ENCODE assay signal across 1 cellular context in the genomic region with DNA sequence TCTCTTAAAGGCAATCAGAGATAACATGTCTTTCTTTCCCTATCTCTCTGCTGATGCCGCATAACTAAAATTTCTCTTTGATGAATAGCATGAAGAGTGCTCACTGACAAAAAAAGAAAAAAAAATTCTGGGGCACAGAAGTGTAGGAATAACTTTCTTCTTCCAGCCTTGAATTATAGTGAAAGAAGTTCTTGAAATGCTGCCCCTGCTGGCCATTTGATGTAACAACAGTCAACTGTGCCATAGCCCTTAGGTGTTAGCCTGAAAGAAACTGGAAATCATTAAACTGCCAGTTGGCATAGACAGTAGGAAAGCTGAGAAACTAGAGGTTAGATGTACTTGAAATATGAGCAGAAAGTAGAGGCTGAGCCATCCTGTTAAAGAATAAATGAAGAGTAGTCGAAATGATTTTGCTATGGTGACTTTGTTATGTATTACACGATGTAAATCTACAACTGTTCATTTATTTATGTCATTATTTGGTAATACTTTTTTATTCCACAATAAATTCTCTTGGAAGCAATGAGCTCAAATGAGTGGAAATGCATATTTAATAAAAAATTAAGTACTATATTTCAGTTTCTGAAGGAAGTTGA.
TF ChIP-seq lines count a peak whose summit lies in the region.

No MANE protein-coding gene starts in this region.

TF ChIP-seq in K562, 482 proteins besides CTCF, POLR2A, EP300 and RAD21:
- TF ChIP-seq SLC30A9 (CRISPR knock-in tag; IDR thresholded peaks at IDR 0.05) (no peak), FOXP1 (CRISPR knock-in tag; IDR thresholded peaks at IDR 0.05) (no peak), ZNF232 (CRISPR knock-in tag; IDR thresholded peaks at IDR 0.05) (no peak), ZNF217 (CRISPR knock-in tag; IDR thresholded peaks at IDR 0.05) (no peak), ZC3H8 (IDR thresholded peaks at IDR 0.05) (no peak), FOXK1 (CRISPR knock-in tag; IDR thresholded peaks at IDR 0.05; ENCODE audit: borderline replicate concordance) (no peak), MTA3 (IDR thresholded peaks at IDR 0.05; ENCODE audit: borderline replicate concordance) (no peak), MBD2 (IDR thresholded peaks at IDR 0.05; ENCODE audit: borderline replicate concordance, low read depth) (no peak), KLF6 (CRISPR knock-in tag; IDR thresholded peaks at IDR 0.05; ENCODE audit: borderline replicate concordance) (no peak), SREBF2 (CRISPR knock-in tag; IDR thresholded peaks at IDR 0.05) (no peak), ZNF140 (CRISPR knock-in tag; IDR thresholded peaks at IDR 0.05) (no peak), XRCC5 (IDR thresholded peaks at IDR 0.05; ENCODE audit: low read depth, low read length) (no peak), ATF7 (IDR thresholded peaks at IDR 0.05) (no peak), ZFP1 (CRISPR knock-in tag; IDR thresholded peaks at IDR 0.05) (no peak), KHSRP (IDR thresholded peaks at IDR 0.05) (no peak)
- TF ChIP-seq, protein P1, sequence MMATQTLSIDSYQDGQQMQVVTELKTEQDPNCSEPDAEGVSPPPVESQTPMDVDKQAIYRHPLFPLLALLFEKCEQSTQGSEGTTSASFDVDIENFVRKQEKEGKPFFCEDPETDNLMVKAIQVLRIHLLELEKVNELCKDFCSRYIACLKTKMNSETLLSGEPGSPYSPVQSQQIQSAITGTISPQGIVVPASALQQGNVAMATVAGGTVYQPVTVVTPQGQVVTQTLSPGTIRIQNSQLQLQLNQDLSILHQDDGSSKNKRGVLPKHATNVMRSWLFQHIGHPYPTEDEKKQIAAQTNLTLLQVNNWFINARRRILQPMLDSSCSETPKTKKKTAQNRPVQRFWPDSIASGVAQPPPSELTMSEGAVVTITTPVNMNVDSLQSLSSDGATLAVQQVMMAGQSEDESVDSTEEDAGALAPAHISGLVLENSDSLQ (IDR thresholded peaks at IDR 0.05): no peak
- TF ChIP-seq, protein P2, sequence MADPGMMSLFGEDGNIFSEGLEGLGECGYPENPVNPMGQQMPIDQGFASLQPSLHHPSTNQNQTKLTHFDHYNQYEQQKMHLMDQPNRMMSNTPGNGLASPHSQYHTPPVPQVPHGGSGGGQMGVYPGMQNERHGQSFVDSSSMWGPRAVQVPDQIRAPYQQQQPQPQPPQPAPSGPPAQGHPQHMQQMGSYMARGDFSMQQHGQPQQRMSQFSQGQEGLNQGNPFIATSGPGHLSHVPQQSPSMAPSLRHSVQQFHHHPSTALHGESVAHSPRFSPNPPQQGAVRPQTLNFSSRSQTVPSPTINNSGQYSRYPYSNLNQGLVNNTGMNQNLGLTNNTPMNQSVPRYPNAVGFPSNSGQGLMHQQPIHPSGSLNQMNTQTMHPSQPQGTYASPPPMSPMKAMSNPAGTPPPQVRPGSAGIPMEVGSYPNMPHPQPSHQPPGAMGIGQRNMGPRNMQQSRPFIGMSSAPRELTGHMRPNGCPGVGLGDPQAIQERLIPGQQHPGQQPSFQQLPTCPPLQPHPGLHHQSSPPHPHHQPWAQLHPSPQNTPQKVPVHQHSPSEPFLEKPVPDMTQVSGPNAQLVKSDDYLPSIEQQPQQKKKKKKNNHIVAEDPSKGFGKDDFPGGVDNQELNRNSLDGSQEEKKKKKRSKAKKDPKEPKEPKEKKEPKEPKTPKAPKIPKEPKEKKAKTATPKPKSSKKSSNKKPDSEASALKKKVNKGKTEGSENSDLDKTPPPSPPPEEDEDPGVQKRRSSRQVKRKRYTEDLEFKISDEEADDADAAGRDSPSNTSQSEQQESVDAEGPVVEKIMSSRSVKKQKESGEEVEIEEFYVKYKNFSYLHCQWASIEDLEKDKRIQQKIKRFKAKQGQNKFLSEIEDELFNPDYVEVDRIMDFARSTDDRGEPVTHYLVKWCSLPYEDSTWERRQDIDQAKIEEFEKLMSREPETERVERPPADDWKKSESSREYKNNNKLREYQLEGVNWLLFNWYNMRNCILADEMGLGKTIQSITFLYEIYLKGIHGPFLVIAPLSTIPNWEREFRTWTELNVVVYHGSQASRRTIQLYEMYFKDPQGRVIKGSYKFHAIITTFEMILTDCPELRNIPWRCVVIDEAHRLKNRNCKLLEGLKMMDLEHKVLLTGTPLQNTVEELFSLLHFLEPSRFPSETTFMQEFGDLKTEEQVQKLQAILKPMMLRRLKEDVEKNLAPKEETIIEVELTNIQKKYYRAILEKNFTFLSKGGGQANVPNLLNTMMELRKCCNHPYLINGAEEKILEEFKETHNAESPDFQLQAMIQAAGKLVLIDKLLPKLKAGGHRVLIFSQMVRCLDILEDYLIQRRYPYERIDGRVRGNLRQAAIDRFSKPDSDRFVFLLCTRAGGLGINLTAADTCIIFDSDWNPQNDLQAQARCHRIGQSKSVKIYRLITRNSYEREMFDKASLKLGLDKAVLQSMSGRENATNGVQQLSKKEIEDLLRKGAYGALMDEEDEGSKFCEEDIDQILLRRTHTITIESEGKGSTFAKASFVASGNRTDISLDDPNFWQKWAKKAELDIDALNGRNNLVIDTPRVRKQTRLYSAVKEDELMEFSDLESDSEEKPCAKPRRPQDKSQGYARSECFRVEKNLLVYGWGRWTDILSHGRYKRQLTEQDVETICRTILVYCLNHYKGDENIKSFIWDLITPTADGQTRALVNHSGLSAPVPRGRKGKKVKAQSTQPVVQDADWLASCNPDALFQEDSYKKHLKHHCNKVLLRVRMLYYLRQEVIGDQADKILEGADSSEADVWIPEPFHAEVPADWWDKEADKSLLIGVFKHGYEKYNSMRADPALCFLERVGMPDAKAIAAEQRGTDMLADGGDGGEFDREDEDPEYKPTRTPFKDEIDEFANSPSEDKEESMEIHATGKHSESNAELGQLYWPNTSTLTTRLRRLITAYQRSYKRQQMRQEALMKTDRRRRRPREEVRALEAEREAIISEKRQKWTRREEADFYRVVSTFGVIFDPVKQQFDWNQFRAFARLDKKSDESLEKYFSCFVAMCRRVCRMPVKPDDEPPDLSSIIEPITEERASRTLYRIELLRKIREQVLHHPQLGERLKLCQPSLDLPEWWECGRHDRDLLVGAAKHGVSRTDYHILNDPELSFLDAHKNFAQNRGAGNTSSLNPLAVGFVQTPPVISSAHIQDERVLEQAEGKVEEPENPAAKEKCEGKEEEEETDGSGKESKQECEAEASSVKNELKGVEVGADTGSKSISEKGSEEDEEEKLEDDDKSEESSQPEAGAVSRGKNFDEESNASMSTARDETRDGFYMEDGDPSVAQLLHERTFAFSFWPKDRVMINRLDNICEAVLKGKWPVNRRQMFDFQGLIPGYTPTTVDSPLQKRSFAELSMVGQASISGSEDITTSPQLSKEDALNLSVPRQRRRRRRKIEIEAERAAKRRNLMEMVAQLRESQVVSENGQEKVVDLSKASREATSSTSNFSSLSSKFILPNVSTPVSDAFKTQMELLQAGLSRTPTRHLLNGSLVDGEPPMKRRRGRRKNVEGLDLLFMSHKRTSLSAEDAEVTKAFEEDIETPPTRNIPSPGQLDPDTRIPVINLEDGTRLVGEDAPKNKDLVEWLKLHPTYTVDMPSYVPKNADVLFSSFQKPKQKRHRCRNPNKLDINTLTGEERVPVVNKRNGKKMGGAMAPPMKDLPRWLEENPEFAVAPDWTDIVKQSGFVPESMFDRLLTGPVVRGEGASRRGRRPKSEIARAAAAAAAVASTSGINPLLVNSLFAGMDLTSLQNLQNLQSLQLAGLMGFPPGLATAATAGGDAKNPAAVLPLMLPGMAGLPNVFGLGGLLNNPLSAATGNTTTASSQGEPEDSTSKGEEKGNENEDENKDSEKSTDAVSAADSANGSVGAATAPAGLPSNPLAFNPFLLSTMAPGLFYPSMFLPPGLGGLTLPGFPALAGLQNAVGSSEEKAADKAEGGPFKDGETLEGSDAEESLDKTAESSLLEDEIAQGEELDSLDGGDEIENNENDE (IDR thresholded peaks at IDR 0.05; ENCODE audit: low read depth, low read length): no peak
- TF ChIP-seq, protein P3, sequence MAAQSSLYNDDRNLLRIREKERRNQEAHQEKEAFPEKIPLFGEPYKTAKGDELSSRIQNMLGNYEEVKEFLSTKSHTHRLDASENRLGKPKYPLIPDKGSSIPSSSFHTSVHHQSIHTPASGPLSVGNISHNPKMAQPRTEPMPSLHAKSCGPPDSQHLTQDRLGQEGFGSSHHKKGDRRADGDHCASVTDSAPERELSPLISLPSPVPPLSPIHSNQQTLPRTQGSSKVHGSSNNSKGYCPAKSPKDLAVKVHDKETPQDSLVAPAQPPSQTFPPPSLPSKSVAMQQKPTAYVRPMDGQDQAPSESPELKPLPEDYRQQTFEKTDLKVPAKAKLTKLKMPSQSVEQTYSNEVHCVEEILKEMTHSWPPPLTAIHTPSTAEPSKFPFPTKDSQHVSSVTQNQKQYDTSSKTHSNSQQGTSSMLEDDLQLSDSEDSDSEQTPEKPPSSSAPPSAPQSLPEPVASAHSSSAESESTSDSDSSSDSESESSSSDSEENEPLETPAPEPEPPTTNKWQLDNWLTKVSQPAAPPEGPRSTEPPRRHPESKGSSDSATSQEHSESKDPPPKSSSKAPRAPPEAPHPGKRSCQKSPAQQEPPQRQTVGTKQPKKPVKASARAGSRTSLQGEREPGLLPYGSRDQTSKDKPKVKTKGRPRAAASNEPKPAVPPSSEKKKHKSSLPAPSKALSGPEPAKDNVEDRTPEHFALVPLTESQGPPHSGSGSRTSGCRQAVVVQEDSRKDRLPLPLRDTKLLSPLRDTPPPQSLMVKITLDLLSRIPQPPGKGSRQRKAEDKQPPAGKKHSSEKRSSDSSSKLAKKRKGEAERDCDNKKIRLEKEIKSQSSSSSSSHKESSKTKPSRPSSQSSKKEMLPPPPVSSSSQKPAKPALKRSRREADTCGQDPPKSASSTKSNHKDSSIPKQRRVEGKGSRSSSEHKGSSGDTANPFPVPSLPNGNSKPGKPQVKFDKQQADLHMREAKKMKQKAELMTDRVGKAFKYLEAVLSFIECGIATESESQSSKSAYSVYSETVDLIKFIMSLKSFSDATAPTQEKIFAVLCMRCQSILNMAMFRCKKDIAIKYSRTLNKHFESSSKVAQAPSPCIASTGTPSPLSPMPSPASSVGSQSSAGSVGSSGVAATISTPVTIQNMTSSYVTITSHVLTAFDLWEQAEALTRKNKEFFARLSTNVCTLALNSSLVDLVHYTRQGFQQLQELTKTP (IDR thresholded peaks at IDR 0.05; ENCODE audit: low read depth in 1 of 2, partially characterized antibody in 2 of 2): no peak
- TF ChIP-seq, protein P4, sequence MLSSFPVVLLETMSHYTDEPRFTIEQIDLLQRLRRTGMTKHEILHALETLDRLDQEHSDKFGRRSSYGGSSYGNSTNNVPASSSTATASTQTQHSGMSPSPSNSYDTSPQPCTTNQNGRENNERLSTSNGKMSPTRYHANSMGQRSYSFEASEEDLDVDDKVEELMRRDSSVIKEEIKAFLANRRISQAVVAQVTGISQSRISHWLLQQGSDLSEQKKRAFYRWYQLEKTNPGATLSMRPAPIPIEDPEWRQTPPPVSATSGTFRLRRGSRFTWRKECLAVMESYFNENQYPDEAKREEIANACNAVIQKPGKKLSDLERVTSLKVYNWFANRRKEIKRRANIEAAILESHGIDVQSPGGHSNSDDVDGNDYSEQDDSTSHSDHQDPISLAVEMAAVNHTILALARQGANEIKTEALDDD (IDR thresholded peaks at IDR 0.05): no peak
- TF ChIP-seq, protein P5, sequence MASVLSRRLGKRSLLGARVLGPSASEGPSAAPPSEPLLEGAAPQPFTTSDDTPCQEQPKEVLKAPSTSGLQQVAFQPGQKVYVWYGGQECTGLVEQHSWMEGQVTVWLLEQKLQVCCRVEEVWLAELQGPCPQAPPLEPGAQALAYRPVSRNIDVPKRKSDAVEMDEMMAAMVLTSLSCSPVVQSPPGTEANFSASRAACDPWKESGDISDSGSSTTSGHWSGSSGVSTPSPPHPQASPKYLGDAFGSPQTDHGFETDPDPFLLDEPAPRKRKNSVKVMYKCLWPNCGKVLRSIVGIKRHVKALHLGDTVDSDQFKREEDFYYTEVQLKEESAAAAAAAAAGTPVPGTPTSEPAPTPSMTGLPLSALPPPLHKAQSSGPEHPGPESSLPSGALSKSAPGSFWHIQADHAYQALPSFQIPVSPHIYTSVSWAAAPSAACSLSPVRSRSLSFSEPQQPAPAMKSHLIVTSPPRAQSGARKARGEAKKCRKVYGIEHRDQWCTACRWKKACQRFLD (CRISPR knock-in tag; IDR thresholded peaks at IDR 0.05): no peak
